18 cellular contexts compared by ENCODE assay signal in genomic region chr18:23664674-23665073, GRCh38. TPM values are rescaled to one million over a fixed set of nuclear protein-coding genes. Genes with fewer than 3 reads are reported as not detected.
"Had no signal": no experiment of that assay in that cellular context is flagged by ENCODE, and none has a peak within 500 bp of the region (broad histone marks: within the 10 kb centered on the region; RNA-seq: fewer than 3 reads in every experiment).

No MANE protein-coding gene starts in this region.

- ATAC-seq: activated naive CD4-positive, alpha-beta T cell treated with anti-CD3 and anti-CD28 coated beads, Interleukin-2, amount 50 U/mL, for 72 hours; right lobe of liver; stimulated activated memory B cell treated with anti-CD40 and anti-IgM and Interleukin-4, amounts not matched to agents 10 μg/mL and 1 μg/mL and 100 μg/mL, for 72 hours; WTC11 had no signal

- H3K4me2 ChIP-seq: hepatocyte had no signal

- H3K4me3 Mint-ChIP-seq: central memory CD8-positive, alpha-beta T cell; memory B cell; stimulated activated memory B cell treated with anti-CD40 and anti-IgM and Interleukin-4, amounts not matched to agents 10 μg/mL and 1 μg/mL and 100 μg/mL, for 72 hours; T-helper 2 cell treated with Interferon-gamma antibody and Interleukin-4, amounts not matched to agents 5 μg/mL and 100 μg/mL, for 36 hours; WTC11 had no signal

- H3K9me3 ChIP-seq: esophagus muscularis mucosa, right lobe of liver, transverse colon had no signal

- H2AFZ ChIP-seq: hepatocyte had no signal

- H3K4me3 ChIP-seq: esophagus muscularis mucosa, hepatocyte, right lobe of liver, skin epidermis, transverse colon had no signal

- H3K36me3 Mint-ChIP-seq: stimulated activated memory B cell treated with anti-CD40 and anti-IgM and Interleukin-4, amounts not matched to agents 10 μg/mL and 1 μg/mL and 100 μg/mL, for 72 hours; WTC11 had no signal

- H3K79me2 ChIP-seq: hepatocyte had no signal

- H3K36me3 ChIP-seq: esophagus muscularis mucosa, right lobe of liver, transverse colon had no signal

- H3K27ac Mint-ChIP-seq: activated naive CD4-positive, alpha-beta T cell treated with anti-CD3 and anti-CD28 coated beads, Interleukin-2, amount 50 U/mL, for 72 hours; memory B cell; nephron; stimulated activated memory B cell treated with anti-CD40 and anti-IgM and Interleukin-4, amounts not matched to agents 10 μg/mL and 1 μg/mL and 100 μg/mL, for 72 hours; T-helper 2 cell treated with Interferon-gamma antibody and Interleukin-4, amounts not matched to agents 5 μg/mL and 100 μg/mL, for 36 hours; WTC11 had no signal

- DNase-seq: activated T-cell treated with anti-CD3 and anti-CD28 coated beads, Interleukin-2, amount 50 U/mL, for 1 hour; effector memory CD4-positive, alpha-beta T cell; glutamatergic neuron; nucleus accumbens; posterior cingulate gyrus; right lobe of liver; stimulated activated CD4-positive, alpha-beta T cell treated with anti-CD3 and anti-CD28 coated beads, Interleukin-2, amount 100 ng/mL, for 24 hours; transverse colon had no signal

- H3K9me3 Mint-ChIP-seq: activated naive CD4-positive, alpha-beta T cell treated with anti-CD3 and anti-CD28 coated beads, Interleukin-2, amount 50 U/mL, for 72 hours; central memory CD8-positive, alpha-beta T cell; memory B cell; stimulated activated memory B cell treated with anti-CD40 and anti-IgM and Interleukin-4, amounts not matched to agents 10 μg/mL and 1 μg/mL and 100 μg/mL, for 72 hours; T-helper 2 cell treated with Interferon-gamma antibody and Interleukin-4, amounts not matched to agents 5 μg/mL and 100 μg/mL, for 36 hours; WTC11 had no signal

- H3K27ac ChIP-seq: esophagus muscularis mucosa, hepatocyte, right lobe of liver, skin epidermis, transverse colon had no signal

RNA-seq across cellular contexts. Expression of gene ANKRD29, which starts 2.0 kb away (rescaled TPM):
- total RNA-seq: activated naive CD4-positive, alpha-beta T cell treated with anti-CD3 and anti-CD28 coated beads, Interleukin-2, amount 50 U/mL, for 72 hours had no signal
